8 cellular contexts compared by ENCODE assay signal in genomic region chr20:38434770-38435554, GRCh38. TPM values are rescaled to one million over a fixed set of nuclear protein-coding genes. Genes with fewer than 3 reads are reported as not detected.
DNase-seq lines count a peak whose midpoint lies in the region; ATAC-seq and TF ChIP-seq lines count a peak whose summit lies in the region.

Gene SNHG17, minus strand, starts transcription at chr20:38435328.

- intact Hi-C loops in left lung (cut with DNase I) = no loop called here

- H3K9me3 ChIP-seq in AG04450 (ENCODE audit: control insufficient read depth, insufficient read depth, low read length) (peaks cover 3% of the 10 kb centered on the region), left lung (no peaks in the 10 kb centered on the region)

- TF ChIP-seq CTCF in AG04450 (IDR thresholded peaks at IDR 0.05; ENCODE audit: low read depth, low read length) (peak; percentile 100), left lung (IDR thresholded peaks at IDR 0.05) (peak; percentile 99 to 100)

- POLR2A ChIA-PET in AG04450 (lab: Yijun Ruan, JAX) = interaction anchor here (0.6 to 2.0 kb wide), 7 partner anchors 8 to 1590 kb away, joined by 4 to 36 read pairs (median 8); partner anchors contain the start of gene RALGAPB

- ATAC-seq in GM18873 (IDR thresholded peaks at IDR 0.05; ENCODE audit: low FRiP score, unreplicated experiment) = peak; percentile 50
- ATAC-seq in HG03457 (IDR thresholded peaks at IDR 0.05; ENCODE audit: unreplicated experiment) = peak; percentile 59
- peak; percentile 99 for ATAC-seq in left lung

- H3K27ac ChIP-seq in AG04450 (ENCODE audit: low read depth, low read length) (peak within 1 kb of the TSS; percentile 61), left lung (peak within 1 kb of the TSS; percentile 47 to 85)

- CTCF ChIA-PET in AG04450 (lab: Charles Lee) = interaction anchor here (0.6 to 3.6 kb wide), 15 partner anchors 9 to 116 kb away, joined by 3 to 99 read pairs (median 4); partner anchors contain the start of gene RALGAPB

- peak; percentile 91 for DNase-seq in AG04450 (ENCODE audit: low read depth, low spot score)
- peak; percentile 94 for DNase-seq in NCI-H69 (lab: John Stamatoyannopoulos, UW)
- peak; percentile 89 for DNase-seq in activated CD4-positive, alpha-beta T cell treated with anti-CD3 and anti-CD28 coated beads, Interleukin-2, amount 50 U/mL, for 1 hour
- peak; percentile 93 for DNase-seq in dedifferentiated amniotic fluid mesenchymal stem cell (ENCODE audit: extremely low spot score)
- DNase-seq in left lung = peak; percentile 90 to 97
- peak; percentile 80 for DNase-seq in stimulated activated CD4-positive, alpha-beta T cell treated with anti-CD3 and anti-CD28 coated beads, Interleukin-2, amount 100 ng/mL, for 4 hours (ENCODE audit: low read depth)

- H3K4me3 ChIP-seq in AG04450 (ENCODE audit: low read depth, low read length) (peak within 1 kb of the TSS; percentile 95), left lung (peak within 1 kb of the TSS; percentile 55 to 74)

- H3K27me3 ChIP-seq in AG04450 (ENCODE audit: control insufficient read depth, insufficient read depth, low read length) = no peaks in the 10 kb centered on the region
- no peaks in the 10 kb centered on the region for H3K27me3 ChIP-seq in left lung

- peaks cover 0 to 41% of the 10 kb centered on the region in 2 donors for H3K36me3 ChIP-seq in left lung

- H3K4me1 ChIP-seq in left lung = peaks cover 6 to 39% of the 10 kb centered on the region in 2 donors

RNA-seq across cellular contexts. Expression of gene SNHG17, which starts in this region (rescaled TPM):
- polyA plus RNA-seq in AG04450 (2011; rRNA removed) = 14.4 and 18.5 TPM in 2 replicates
- 8.2 and 10.6 TPM in 2 replicates for polyA minus RNA-seq in AG04450 (2011; rRNA and poly(A)+ RNA removed)
- total RNA-seq in left lung = 10 to 100 TPM; 12.1 to 28.1 TPM

Comparison
In these comparisons a context has a peak if more than half of its experiments do, and no peak if none do; other contexts are left out.
1. Peak in every context shown above with its lines: DNase-seq, ATAC-seq, H3K4me3 ChIP-seq and H3K27ac ChIP-seq.